8 cellular contexts compared by ENCODE assay signal in genomic region chr7:83468251-83468739, GRCh38.
DNase-seq lines count a peak whose midpoint lies in the region; ATAC-seq, FAIRE-seq and TF ChIP-seq lines count a peak whose summit lies in the region.

No MANE protein-coding gene starts in this region.

- H4K20me1 ChIP-seq in HepG2 (ENCODE audit: insufficient read depth, low read length), result no peaks in the 10 kb centered on the region

- POLR2A ChIA-PET in HepG2 (lab: Yijun Ruan, JAX), result no interaction called here

- H3K4me1 Mint-ChIP-seq in progenitor cell of endocrine pancreas (ENCODE audit: low read depth), result no peaks in the 10 kb centered on the region

- TF ChIP-seq POLR2A in HepG2 (IDR thresholded peaks at IDR 0.05; ENCODE audit: insufficient read depth in 1 of 2, low read depth in 2 of 2, low read length in 2 of 2), result no peak

- H3K27ac Mint-ChIP-seq in progenitor cell of endocrine pancreas, result no peak overlapping the region

- no peak overlapping the region for H3K4me3 Mint-ChIP-seq in progenitor cell of endocrine pancreas (ENCODE audit: low read depth)

- TF ChIP-seq EP300 in HepG2 (IDR thresholded peaks at IDR 0.05; ENCODE audit: low read depth in 2 of 2, low read length in 2 of 2), result no peak
- no peak for TF ChIP-seq EP300 in HepG2 (CRISPR knock-in tag; IDR thresholded peaks at IDR 0.05; ENCODE audit: borderline replicate concordance)

- WGBS in HepG2 (ENCODE audit: low lambda C conversion rate), result 8% methylated on average over 2 of the region's 2 CpGs

- no peak overlapping the region for H3K27ac ChIP-seq in HepG2 (ENCODE audit: extremely low read length, insufficient read depth, low read length)

- H3K4me3 ChIP-seq in choroid plexus epithelial cell (ENCODE audit: low read depth, low read length), result no peak overlapping the region
- no peak overlapping the region for H3K4me3 ChIP-seq in HepG2 (replicated peaks in 1 of 3; ENCODE audit: insufficient read depth in 1 of 3, low read depth in 2 of 3, low read length in 3 of 3)

- no peaks in the 10 kb centered on the region for H3K79me2 ChIP-seq in HepG2 (ENCODE audit: insufficient read depth, low read length)

- no peaks in the 10 kb centered on the region for H3K36me3 Mint-ChIP-seq in progenitor cell of endocrine pancreas (ENCODE audit: insufficient read depth)

- DNase-seq in DMS79 (lab: John Stamatoyannopoulos, UW), result peak; percentile 38
- peak; percentile 90 for DNase-seq in NCI-H69 (lab: John Stamatoyannopoulos, UW)
- DNase-seq in choroid plexus epithelial cell (ENCODE audit: low read depth), result peak; percentile 98
- peak; percentile 26 for DNase-seq in HepG2 (ENCODE audit: low spot score)
- no peak for DNase-seq in stimulated activated naive CD4-positive, alpha-beta T cell treated with Interleukin-2 at 50 U/mL for 16 hours (lab: John Stamatoyannopoulos, UW)
- DNase-seq in progenitor cell of endocrine pancreas (ENCODE audit: low spot score, unreplicated experiment), result no peak

- peak; percentile 83 for ATAC-seq in GM19468 (IDR thresholded peaks at IDR 0.05; ENCODE audit: extremely low read depth, unreplicated experiment)
- peak; percentile 95 for ATAC-seq in HG03442 (IDR thresholded peaks at IDR 0.05; ENCODE audit: unreplicated experiment)
- ATAC-seq in HepG2, result no peak; the same call in 2 of the 3 replicates

- no peaks in the 10 kb centered on the region for H3K27me3 Mint-ChIP-seq in progenitor cell of endocrine pancreas

- TF ChIP-seq RAD21 in HepG2 (CRISPR knock-in tag; IDR thresholded peaks at IDR 0.05), result no peak

- H3K4me1 ChIP-seq in HepG2 (ENCODE audit: insufficient read depth, low read length), result no peaks in the 10 kb centered on the region

- no peak overlapping the region for H3K9ac ChIP-seq in HepG2 (ENCODE audit: insufficient read depth, low read depth, low read length)

- TF ChIP-seq CTCF in choroid plexus epithelial cell (conservative IDR thresholded peaks at IDR 0.05; ENCODE audit: low read depth, low read length) (peak; percentile 15), HepG2 (CRISPR knock-in tag; IDR thresholded peaks at IDR 0.05) (no peak), progenitor cell of endocrine pancreas (IDR thresholded peaks at IDR 0.05; ENCODE audit: unreplicated experiment) (no peak)

- H3K9me3 Mint-ChIP-seq in progenitor cell of endocrine pancreas (ENCODE audit: low read depth), result no peaks in the 10 kb centered on the region

- FAIRE-seq in HepG2 (lab: Jason Lieb, UNC), result no peak

- H2AFZ ChIP-seq in HepG2 (ENCODE audit: low read length), result no peak overlapping the region

- no peaks in the 10 kb centered on the region for H3K36me3 ChIP-seq in HepG2 (replicated peaks in 1 of 2; ENCODE audit: control insufficient read depth in 1 of 2, insufficient read depth in 2 of 2, low read length in 2 of 2)

- in situ Hi-C loops in HepG2 (cut with HindIII; ENCODE audit: extremely low pct_ligation_motif_present, low pct_unique_long_range_greater_than_20kb), result no loop called here

- H3K27me3 ChIP-seq in HepG2 (ENCODE audit: control insufficient read depth in 1 of 2, insufficient read depth in 2 of 2, low read length in 2 of 2), result no peaks in the 10 kb centered on the region

- intact Hi-C loops in HepG2 (cut with micrococcal nuclease; ENCODE audit: unreplicated experiment), result no loop called here

- no peaks in the 10 kb centered on the region for H3K9me3 ChIP-seq in HepG2 (ENCODE audit: low read length)

- CTCF ChIA-PET in HepG2 (lab: Yijun Ruan, JAX; ENCODE audit: low intra/inter-chr PET ratio, low total read pairs), result no interaction called here

- H3K4me2 ChIP-seq in HepG2 (ENCODE audit: low read depth, low read length), result no peak overlapping the region

- BruUV-seq in HepG2 (replicated peaks; lab: Mats Ljungman, UMichigan), result no TSS peak

TF ChIP-seq in HepG2, 621 proteins besides CTCF, POLR2A, EP300 and RAD21:
- TF ChIP-seq DBP (CRISPR knock-in tag; IDR thresholded peaks at IDR 0.05; ENCODE audit: not compliant biosample characterization) (no peak), NFE2 (CRISPR knock-in tag; IDR thresholded peaks at IDR 0.05) (peak; percentile 63; the same call in 1 of the 2 replicates), TEAD3 (CRISPR knock-in tag; optimal IDR thresholded peaks at IDR 0.05; ENCODE audit: borderline replicate concordance) (peak; percentile 39), MAFK (conservative IDR thresholded peaks at IDR 0.05 in 1 of 2, IDR thresholded peaks at IDR 0.05 in 1 of 2; ENCODE audit: low read length in 2 of 2) (peak; percentile 70 to 86; a peak in 3 of 4 replicates), FOSL2 (CRISPR knock-in tag; IDR thresholded peaks at IDR 0.05) (peak; percentile 76), MZF1 (CRISPR knock-in tag; IDR thresholded peaks at IDR 0.05; ENCODE audit: borderline replicate concordance) (no peak), MAFF (IDR thresholded peaks at IDR 0.05; ENCODE audit: low read depth, low read length) (peak; percentile 73), ATF5 (CRISPR knock-in tag; IDR thresholded peaks at IDR 0.05; ENCODE audit: low read depth) (no peak), NFE2L2 (IDR thresholded peaks at IDR 0.05; ENCODE audit: low read length) (peak; percentile 81)

Comparison
In these comparisons a context has a peak if more than half of its experiments do, and no peak if none do; other contexts are left out.
1. DNase-seq: peak in DMS79 (single experiment), NCI-H69 (single experiment), choroid plexus epithelial cell (single experiment) and HepG2 (single experiment); none in stimulated activated naive CD4-positive, alpha-beta T cell treated with Interleukin-2 at 50 U/mL for 16 hours (single experiment) and progenitor cell of endocrine pancreas (single experiment).